In the genomic region with DNA sequence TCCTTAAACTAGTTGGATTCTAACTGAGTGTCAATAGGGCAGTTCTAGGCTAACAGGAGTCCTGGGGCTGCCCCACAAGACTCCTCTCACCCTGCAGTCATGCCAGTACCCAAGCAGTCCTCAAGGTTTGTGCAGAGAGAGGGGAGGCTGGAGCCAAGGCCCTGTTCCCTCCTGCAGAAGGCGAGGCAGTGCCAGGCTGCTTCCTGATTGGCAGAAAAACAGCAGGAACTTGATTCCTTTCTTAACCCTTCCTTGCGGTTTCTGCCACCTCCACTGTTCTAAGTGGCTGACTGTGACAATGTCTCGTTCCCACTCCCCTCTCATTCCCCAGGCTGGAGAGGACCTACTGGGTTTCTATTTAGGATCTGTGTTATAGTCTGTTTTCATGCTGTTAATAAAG, we compare ENCODE assay signal across 26 cellular contexts.
"Had no signal": no experiment of that assay in that cellular context is flagged by ENCODE, and none has a peak within 500 bp of the region (broad histone marks: within the 10 kb centered on the region; RNA-seq: fewer than 3 reads in every experiment).

No MANE protein-coding gene starts in this region.

- H3K36me3 ChIP-seq: neural progenitor cell, neutrophil, thoracic aorta had no signal

- H3K4me3 Mint-ChIP-seq: memory B cell; naive B cell; natural killer cell; nephron progenitor cell; neural progenitor cell; stimulated activated effector memory CD8-positive, alpha-beta T cell treated with anti-CD3 and anti-CD28 coated beads, Interleukin-12 subunit alpha, Interleukin-12 subunit beta, amount 100 ng/mL, for 72 hours; stimulated activated naive CD8-positive, alpha-beta T cell treated with anti-CD3 and anti-CD28 coated beads, Interleukin-15, Interleukin-2, amounts not matched to agents 100 ng/mL and 50 ng/mL, for 24 hours had no signal

- H3K4me3 ChIP-seq: heart right ventricle, hepatocyte, left ventricle myocardium inferior, lung, neural progenitor cell, right atrium auricular region, skin epidermis, spleen, suprapubic skin, thoracic aorta, tibial artery, upper lobe of right lung had no signal

- H3K9me3 Mint-ChIP-seq: memory B cell; naive B cell; natural killer cell; nephron progenitor cell; neural progenitor cell; stimulated activated effector memory CD8-positive, alpha-beta T cell treated with anti-CD3 and anti-CD28 coated beads, Interleukin-12 subunit alpha, Interleukin-12 subunit beta, amount 100 ng/mL, for 72 hours; stimulated activated naive CD8-positive, alpha-beta T cell treated with anti-CD3 and anti-CD28 coated beads, Interleukin-15, Interleukin-2, amounts not matched to agents 100 ng/mL and 50 ng/mL, for 24 hours had no signal

- H3K4me2 ChIP-seq: hepatocyte, neural progenitor cell had no signal

- H3K27me3 Mint-ChIP-seq: memory B cell; naive B cell; stimulated activated naive CD8-positive, alpha-beta T cell treated with anti-CD3 and anti-CD28 coated beads, Interleukin-15, Interleukin-2, amounts not matched to agents 100 ng/mL and 50 ng/mL, for 24 hours had no signal

- H3K27ac ChIP-seq: heart right ventricle, hepatocyte, left ventricle myocardium inferior, neural progenitor cell, neutrophil, parathyroid adenoma, right atrium auricular region, skin epidermis, spleen, suprapubic skin, thoracic aorta, tibial artery, upper lobe of right lung had no signal

- H3K27ac Mint-ChIP-seq: natural killer cell; nephron progenitor cell; neural progenitor cell; stimulated activated effector memory CD8-positive, alpha-beta T cell treated with anti-CD3 and anti-CD28 coated beads, Interleukin-12 subunit alpha, Interleukin-12 subunit beta, amount 100 ng/mL, for 72 hours; stimulated activated naive CD8-positive, alpha-beta T cell treated with anti-CD3 and anti-CD28 coated beads, Interleukin-15, Interleukin-2, amounts not matched to agents 100 ng/mL and 50 ng/mL, for 24 hours had no signal

- H3K9ac ChIP-seq: neural progenitor cell, parathyroid adenoma had no signal

- DNase-seq: heart right ventricle; islet precursor cell; left ventricle myocardium inferior; naive B cell; natural killer cell; nephron progenitor cell; occipital lobe; spleen; stimulated activated CD4-positive, alpha-beta T cell treated with anti-CD3 and anti-CD28 coated beads, Interleukin-4, amount 100 ng/mL, for 24 hours; stimulated activated naive CD4-positive, alpha-beta T cell; tibial artery; trophoblast cell; upper lobe of right lung had no signal

- H3K4me1 ChIP-seq: neural progenitor cell, spleen, upper lobe of right lung had no signal

- H3K4me1 Mint-ChIP-seq: naive B cell; neural progenitor cell; stimulated activated effector memory CD8-positive, alpha-beta T cell treated with anti-CD3 and anti-CD28 coated beads, Interleukin-12 subunit alpha, Interleukin-12 subunit beta, amount 100 ng/mL, for 72 hours had no signal

- H3K9me3 ChIP-seq: heart right ventricle, left ventricle myocardium inferior, neutrophil, right atrium auricular region, spleen, suprapubic skin, thoracic aorta, tibial artery, upper lobe of right lung had no signal

- ATAC-seq: heart right ventricle; natural killer cell; sciatic nerve; stimulated activated effector memory CD8-positive, alpha-beta T cell treated with anti-CD3 and anti-CD28 coated beads, Interleukin-12 subunit alpha, Interleukin-12 subunit beta, amount 100 ng/mL, for 72 hours; upper lobe of right lung had no signal

- H2AFZ ChIP-seq: hepatocyte, neural progenitor cell, parathyroid adenoma had no signal

- H3K27me3 ChIP-seq: heart right ventricle, hepatocyte, neural progenitor cell, neutrophil, right atrium auricular region, spleen, suprapubic skin, tibial artery, upper lobe of right lung had no signal
